1 cellular context compared by ENCODE assay signal in the genomic region with DNA sequence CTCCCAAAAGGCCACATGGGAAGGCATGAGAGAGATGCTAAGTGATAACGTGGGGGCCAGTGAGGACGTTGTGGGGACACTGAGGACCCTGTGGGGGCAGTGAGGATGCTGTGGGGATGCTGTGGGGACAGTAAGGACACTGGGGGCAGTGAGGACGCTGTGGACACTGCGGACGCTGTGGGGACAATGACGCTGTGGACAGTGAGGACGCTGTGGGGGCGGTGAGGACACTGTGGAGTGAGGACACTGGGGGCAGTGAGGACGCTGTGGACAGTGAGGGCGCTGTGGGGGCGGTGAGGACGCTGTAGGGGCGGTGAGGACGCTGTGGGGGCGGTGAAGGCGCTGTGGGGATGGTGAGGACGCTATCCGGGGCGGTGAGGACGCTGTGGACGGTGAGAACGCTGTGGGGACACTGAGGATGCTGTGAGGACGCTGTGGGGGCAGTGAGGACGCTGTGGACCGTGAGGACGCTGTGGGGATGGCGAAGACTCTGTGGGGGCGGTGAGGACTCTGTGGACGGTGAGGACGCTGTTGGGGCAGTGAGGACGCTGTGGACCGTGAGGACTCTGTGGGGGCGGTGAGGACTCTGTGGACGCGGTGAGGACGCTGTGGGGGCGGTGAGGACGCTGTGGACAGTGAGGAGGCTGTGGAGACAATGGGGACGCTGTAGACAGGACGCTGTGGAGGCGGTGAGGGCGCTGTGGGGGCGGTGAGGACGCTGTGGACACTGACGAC.
TF ChIP-seq lines count a peak whose summit lies in the region.

No MANE protein-coding gene starts in this region.

TF ChIP-seq in HEK293, 187 proteins besides CTCF, POLR2A, EP300 and RAD21:
- TF ChIP-seq EGR2 (tag by site-specific recombination; IDR thresholded peaks at IDR 0.05; ENCODE audit: low read depth) (0 out of 2 replicates have a peak, but pooled peaks have one; percentile 21), TCF7L2 (IDR thresholded peaks at IDR 0.05; ENCODE audit: borderline replicate concordance, low read depth, low read length) (no peak), SP7 (tag by site-specific recombination; IDR thresholded peaks at IDR 0.05) (no peak), GLIS2 (tag by site-specific recombination; IDR thresholded peaks at IDR 0.05) (0 out of 2 replicates have a peak, but pooled peaks have one; percentile 33), ZBTB20 (tag by site-specific recombination; IDR thresholded peaks at IDR 0.05) (no peak), ZFHX2 (tag by site-specific recombination; conservative IDR thresholded peaks at IDR 0.05) (peak; percentile 67)
